Comparison of ENCODE assay signal across 8 cellular contexts in the genomic region with DNA sequence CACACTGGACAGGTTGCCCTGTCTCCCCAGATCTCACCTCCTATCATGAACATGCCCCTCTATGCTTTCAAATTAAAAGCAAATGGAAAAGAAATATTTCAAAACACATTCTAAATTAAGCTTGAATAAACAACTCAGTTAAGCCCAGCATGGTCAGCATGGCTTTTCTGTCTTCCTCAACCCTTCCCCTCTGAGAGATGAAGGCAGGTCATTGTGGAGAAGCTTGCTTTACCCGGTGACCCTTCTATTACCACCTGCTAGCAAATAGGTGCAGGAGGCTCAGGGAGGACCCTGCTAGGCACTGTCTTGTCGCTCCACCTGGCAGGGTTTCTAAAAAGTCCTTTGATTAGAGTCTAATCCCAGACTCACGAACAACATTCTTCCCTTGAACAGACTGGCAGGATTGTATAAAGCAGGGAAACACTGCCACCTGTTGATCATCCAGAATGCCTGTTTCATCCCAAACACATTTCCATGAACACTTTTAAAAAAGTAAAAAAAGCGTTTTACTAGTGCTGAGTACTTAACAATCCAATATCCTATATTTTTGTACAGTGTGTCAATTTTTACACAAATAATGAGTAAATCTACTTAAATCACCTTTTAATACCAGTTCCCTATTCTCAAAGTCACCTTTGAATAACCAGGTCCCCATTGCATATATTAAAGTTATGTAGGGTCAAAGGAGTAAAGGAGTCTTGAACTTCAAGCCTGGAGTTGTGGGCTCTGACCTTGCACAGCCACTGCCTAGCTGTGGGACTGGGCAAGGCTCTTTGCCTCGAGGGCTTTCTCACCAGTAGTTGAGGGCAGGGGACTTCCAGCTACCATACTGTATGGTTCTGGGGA.
DNase-seq lines count a peak whose midpoint lies in the region; ATAC-seq, FAIRE-seq and TF ChIP-seq lines count a peak whose summit lies in the region.

No MANE protein-coding gene starts in this region.

- no peak overlapping the region for H3K4me3 Mint-ChIP-seq in activated T-cell treated with anti-CD3 and anti-CD28 coated beads, Interleukin-2, amount 50 U/mL, for 24 hours

- no peak overlapping the region for H3K4me2 ChIP-seq in SK-N-SH

- no peak overlapping the region for H3K27ac Mint-ChIP-seq in activated T-cell treated with anti-CD3 and anti-CD28 coated beads, Interleukin-2, amount 50 U/mL, for 24 hours

- H3K27me3 ChIP-seq in SK-N-SH (ENCODE audit: insufficient read depth): no peaks in the 10 kb centered on the region
- H3K27me3 ChIP-seq in pancreas: no peaks in the 10 kb centered on the region

- no peak overlapping the region for H3K27ac ChIP-seq in SK-N-SH (ENCODE audit: low read depth in 2 of 2, low read length in 1 of 2)
- no peak overlapping the region for H3K27ac ChIP-seq in pancreas

- H3K9ac ChIP-seq in SK-N-SH: no peak overlapping the region

- peaks cover 9% of the 10 kb centered on the region for H3K27me3 Mint-ChIP-seq in activated T-cell treated with anti-CD3 and anti-CD28 coated beads, Interleukin-2, amount 50 U/mL, for 24 hours

- TF ChIP-seq CTCF in SK-N-SH (IDR thresholded peaks at IDR 0.05): peak; percentile 80
- peak in 3 of 4 donors; percentile 57 to 63 (median 61) for TF ChIP-seq CTCF in pancreas (IDR thresholded peaks at IDR 0.05)

- 8% methylated on average over 5 of the region's 5 CpGs for WGBS in SK-N-SH (ENCODE audit: low lambda C conversion rate)
- WGBS in pancreas, 2 donors: 2 to 4% methylated on average over 5 of the region's 5 CpGs

- H3F3A ChIP-seq in SK-N-SH (replicated peaks; ENCODE audit: insufficient read depth): no peaks in the 10 kb centered on the region

- peak; percentile 85 for TF ChIP-seq RAD21 in SK-N-SH (IDR thresholded peaks at IDR 0.05; ENCODE audit: low read length)

- H3K4me1 Mint-ChIP-seq in activated T-cell treated with anti-CD3 and anti-CD28 coated beads, Interleukin-2, amount 50 U/mL, for 24 hours (ENCODE audit: low read depth): no peaks in the 10 kb centered on the region

- H3K36me3 ChIP-seq in SK-N-SH (replicated peaks in 1 of 2; ENCODE audit: control insufficient read depth in 1 of 2, insufficient read depth in 2 of 2, low read length in 1 of 2) (no peaks in the 10 kb centered on the region), pancreas (no peaks in the 10 kb centered on the region)

- no peaks in the 10 kb centered on the region for H3K9me3 Mint-ChIP-seq in activated T-cell treated with anti-CD3 and anti-CD28 coated beads, Interleukin-2, amount 50 U/mL, for 24 hours

- no peaks in the 10 kb centered on the region for H3K36me3 Mint-ChIP-seq in activated T-cell treated with anti-CD3 and anti-CD28 coated beads, Interleukin-2, amount 50 U/mL, for 24 hours (ENCODE audit: low read depth)

- H3K4me1 ChIP-seq in SK-N-SH (ENCODE audit: control insufficient read depth in 1 of 2, insufficient read depth in 2 of 2, low read depth in 1 of 2, low read length in 1 of 2) (no peaks in the 10 kb centered on the region; a peak in 2 of 4 replicates), pancreas (no peaks in the 10 kb centered on the region)

- no peaks in the 10 kb centered on the region for H3K9me2 ChIP-seq in SK-N-SH

- H3K9me3 ChIP-seq in SK-N-SH (no peaks in the 10 kb centered on the region), pancreas (no peaks in the 10 kb centered on the region)

- FAIRE-seq in pancreas (lab: Jason Lieb, UNC): peak; percentile 66

- DNase-seq in G401 (ENCODE audit: low spot score): peak; percentile 49
- DNase-seq in LoVo (ENCODE audit: low spot score): peak; percentile 53
- DNase-seq in SK-N-SH: peak; percentile 59
- peak; percentile 33 for DNase-seq in foreskin melanocyte
- DNase-seq in pancreas: peak in 3 of 6 donors; percentile 12 to 29 (median 27)
- DNase-seq in activated CD8-positive, alpha-beta memory T cell treated with anti-CD3 and anti-CD28 coated beads, Interleukin-2, amount 50 U/mL, for 4 hours: no peak
- DNase-seq in activated T-cell treated with anti-CD3 and anti-CD28 coated beads, Interleukin-2, amount 50 U/mL, for 24 hours: no peak

- ATAC-seq in pancreas: peak; percentile 66 to 91 (median 84)
- ATAC-seq in HG03520 (IDR thresholded peaks at IDR 0.05; ENCODE audit: unreplicated experiment): no peak

- no peaks in the 10 kb centered on the region for H4K20me1 ChIP-seq in SK-N-SH (ENCODE audit: insufficient read depth)

- no peak for TF ChIP-seq EP300 in SK-N-SH (IDR thresholded peaks at IDR 0.05; ENCODE audit: borderline replicate concordance in 1 of 2, low read depth in 1 of 2, low read length in 1 of 2)

- intact Hi-C loops in pancreas (cut with DNase I): loop anchor here in 1 of 3 donors (5.0 kb wide), 1 partner anchor 351 kb away; no protein-coding TSS in a partner anchor

- no peak overlapping the region for H2AFZ ChIP-seq in SK-N-SH (ENCODE audit: low read depth)

- H3K79me2 ChIP-seq in SK-N-SH (ENCODE audit: insufficient read depth): no peaks in the 10 kb centered on the region

- POLR2A ChIA-PET in SK-N-SH (lab: Yijun Ruan, JAX): no interaction called here

- in situ Hi-C loops in G401 (cut with HindIII; ENCODE audit: low sequenced_read_pairs): no loop called here

- CTCF ChIA-PET in SK-N-SH (lab: Yijun Ruan, JAX): interaction anchor here (0.6 to 3.8 kb wide), 23 partner anchors 9 to 546 kb away, joined by 3 to 50 read pairs (median 4); no protein-coding TSS in a partner anchor

- H3K4me3 ChIP-seq in SK-N-SH (ENCODE audit: low read depth in 2 of 2, low read length in 1 of 2) (no peak overlapping the region), pancreas (no peak overlapping the region)

TF ChIP-seq in SK-N-SH, 30 proteins besides CTCF, POLR2A, EP300 and RAD21:
- peak; percentile 63 for TF ChIP-seq SMC3 (IDR thresholded peaks at IDR 0.05; ENCODE audit: low read depth, low read length)
- no peak for TF ChIP-seq RFX5 (IDR thresholded peaks at IDR 0.05; ENCODE audit: low read length)
TF ChIP-seq in SK-N-SH: peak in this region for 1.

Comparison
In these comparisons a context has a peak if more than half of its experiments do, and no peak if none do; other contexts are left out.
1. DNase-seq: peak in G401 (single experiment), LoVo (single experiment), SK-N-SH (single experiment) and foreskin melanocyte (single experiment); none in activated CD8-positive, alpha-beta memory T cell treated with anti-CD3 and anti-CD28 coated beads, Interleukin-2, amount 50 U/mL, for 4 hours (single experiment) and activated T-cell treated with anti-CD3 and anti-CD28 coated beads, Interleukin-2, amount 50 U/mL, for 24 hours (single experiment).